10 cellular contexts compared by ENCODE assay signal in the genomic region with DNA sequence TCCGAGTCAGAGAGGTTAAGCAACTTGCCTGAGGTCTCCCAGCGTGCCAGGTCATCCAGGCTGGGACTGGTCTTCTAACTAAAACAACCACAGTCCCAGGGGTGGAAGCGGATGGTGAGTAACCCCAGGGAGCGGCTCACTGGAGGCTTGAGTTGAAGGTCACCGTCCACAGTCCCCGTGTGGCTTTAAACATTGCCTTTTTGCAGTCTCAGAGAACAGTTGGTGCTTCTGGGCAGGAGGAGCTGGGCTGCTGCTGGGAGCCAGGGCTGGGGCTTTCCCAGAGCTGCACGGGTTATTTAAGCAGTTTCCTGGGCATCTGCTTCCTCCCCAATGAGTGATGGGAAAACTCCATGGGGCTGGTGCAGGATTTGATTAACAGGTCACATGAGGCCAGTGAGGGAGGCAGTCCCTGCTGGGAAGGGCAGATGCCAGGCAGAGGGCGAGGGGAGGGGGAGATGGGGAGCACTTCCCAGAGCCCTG. TPM values are rescaled to one million over a fixed set of nuclear protein-coding genes. Genes with fewer than 3 reads are reported as not detected.
DNase-seq lines count a peak whose midpoint lies in the region; ATAC-seq and TF ChIP-seq lines count a peak whose summit lies in the region.
"Had no signal": no experiment of that assay in that cellular context is flagged by ENCODE, and none has a peak within 500 bp of the region (broad histone marks: within the 10 kb centered on the region; RNA-seq: fewer than 3 reads in every experiment).

No MANE protein-coding gene starts in this region.

- H3K36me3 ChIP-seq in ACC112 (ENCODE audit: insufficient read depth, low read length) (no peaks in the 10 kb centered on the region), colonic mucosa (no peaks in the 10 kb centered on the region), right lobe of liver (no peaks in the 10 kb centered on the region)

- ATAC-seq in right lobe of liver (peak; percentile 71 to 89 (median 82)), HG03108 (IDR thresholded peaks at IDR 0.05; ENCODE audit: unreplicated experiment) (no peak), HG02678 (IDR thresholded peaks at IDR 0.05; ENCODE audit: unreplicated experiment) (no peak)

- WGBS in right lobe of liver (ENCODE audit: insufficient coverage, low coverage, low lambda C conversion rate, missing lambda C conversion rate), result 9% methylated on average over 5 of the region's 8 CpGs

- H3K9me3 ChIP-seq in colonic mucosa, result no peaks in the 10 kb centered on the region
- no peaks in the 10 kb centered on the region for H3K9me3 ChIP-seq in right lobe of liver

- TF ChIP-seq CTCF in colonic mucosa (IDR thresholded peaks at IDR 0.05) (no peak), right lobe of liver (IDR thresholded peaks at IDR 0.05) (no peak)

- peaks cover 34% of the 10 kb centered on the region for H3K79me2 ChIP-seq in ACC112 (ENCODE audit: control insufficient read depth, insufficient read depth, low read length, unreplicated experiment)

- peak overlapping the region in 1 of 2 donors; percentile 26 for H3K9ac ChIP-seq in colonic mucosa (ENCODE audit: low read depth in 2 of 2, low read length in 2 of 2)

- H3K27ac ChIP-seq in ACC112 (ENCODE audit: low read depth, low read length), result peak overlapping the region; percentile 83
- peak overlapping the region; percentile 43 for H3K27ac ChIP-seq in colonic mucosa
- H3K27ac ChIP-seq in right lobe of liver, result peak overlapping the region in 1 of 3 donors; percentile 30

- no peaks in the 10 kb centered on the region for H3K27me3 ChIP-seq in ACC112 (ENCODE audit: insufficient read depth, low read length)
- H3K27me3 ChIP-seq in colonic mucosa, result no peaks in the 10 kb centered on the region
- H3K27me3 ChIP-seq in right lobe of liver, result no peaks in the 10 kb centered on the region

- intact Hi-C loops in colonic mucosa (cut with DNase I) (no loop called here), right lobe of liver (cut with DNase I) (no loop called here)

- peak; percentile 21 for DNase-seq in NCI-H146 treated with DMSO at 0.1 percent for 48 hours (lab: John Stamatoyannopoulos, UW; ENCODE audit: unreplicated experiment)
- DNase-seq in colonic mucosa, result peak; percentile 45
- DNase-seq in right lobe of liver, result peak in 1 of 3 donors; percentile 68
- DNase-seq in SW480 (ENCODE audit: low spot score), result no peak
- no peak for DNase-seq in hepatic stellate cell (ENCODE audit: low spot score)
- DNase-seq: activated T-cell treated with anti-CD3 and anti-CD28 coated beads, Interleukin-2, amount 50 U/mL, for 24 hours; NCI-H1436 had no signal

- H2AFZ ChIP-seq in ACC112 (ENCODE audit: low read length, unreplicated experiment), result no peak overlapping the region

- peak overlapping the region; percentile 12 for H3K4me3 ChIP-seq in ACC112 (ENCODE audit: low read depth, low read length)
- no peak overlapping the region for H3K4me3 ChIP-seq in colonic mucosa
- no peak overlapping the region for H3K4me3 ChIP-seq in right lobe of liver

- TF ChIP-seq POLR2A in right lobe of liver (IDR thresholded peaks at IDR 0.05), result no peak

- H3K4me1 ChIP-seq in ACC112 (ENCODE audit: control insufficient read depth, insufficient read depth, low read length, unreplicated experiment) (peaks cover 44% of the 10 kb centered on the region), colonic mucosa (peaks cover 9% of the 10 kb centered on the region), right lobe of liver (peaks cover 0 to 17% (median 8%) of the 10 kb centered on the region in 4 donors)

RNA-seq across cellular contexts. Expression of a gene that starts 12.3 kb away (rescaled TPM):
- total RNA-seq in colonic mucosa (100 to 1,000 TPM in 1 of 2 donors, 10 to 100 TPM in 1; 77.5 to 133 TPM), right lobe of liver (100 to 1,000 TPM in 2 of 6 experiments, 10 to 100 TPM in 4; 59.7 to 124 (median 87.4) TPM)

Comparison
In these comparisons a context has a peak if more than half of its experiments do, and no peak if none do; other contexts are left out.
1. DNase-seq: peak in NCI-H146 treated with DMSO at 0.1 percent for 48 hours (single experiment) and colonic mucosa (single experiment); none in SW480 (single experiment) and hepatic stellate cell (single experiment).
2. ATAC-seq: peak in right lobe of liver (4 of 4); none in HG03108 (single experiment) and HG02678 (single experiment).